Comparison of ENCODE assay signal across 18 cellular contexts in the genomic region with DNA sequence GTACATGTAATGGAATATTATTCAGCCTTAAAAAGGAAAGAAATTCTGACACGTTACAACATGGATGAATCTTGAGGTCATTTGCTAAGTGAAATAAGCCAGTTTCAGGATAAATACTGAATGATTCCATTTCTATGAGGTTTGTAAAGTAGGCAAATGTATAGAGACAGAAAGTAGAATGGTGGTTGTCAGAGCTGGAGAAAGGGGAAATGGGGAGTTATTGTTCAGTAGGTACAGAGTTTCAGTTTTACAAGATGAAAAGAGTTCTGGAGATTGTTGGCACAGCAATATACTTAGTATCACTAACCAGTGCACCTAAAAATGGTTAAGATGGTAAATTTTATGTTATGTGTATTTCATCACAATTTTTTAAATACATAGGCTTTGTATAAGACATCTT.
A peak's percentile ranks its signal among the peaks of the same experiment; 100 is the strongest.
DNase-seq lines count a peak whose midpoint lies in the region; ATAC-seq, FAIRE-seq and TF ChIP-seq lines count a peak whose summit lies in the region.
"Had no signal": no experiment of that assay in that cellular context is flagged by ENCODE, and none has a peak within 500 bp of the region (broad histone marks: within the 10 kb centered on the region; RNA-seq: fewer than 3 reads in every experiment).

No MANE protein-coding gene starts in this region.

- FAIRE-seq in D721Med (lab: Jason Lieb, UNC) = no peak

- intact Hi-C loops in colonic mucosa (cut with DNase I) = no loop called here

- ATAC-seq in GM19023 (IDR thresholded peaks at IDR 0.05; ENCODE audit: unreplicated experiment) (peak; percentile 60), HG02610 (IDR thresholded peaks at IDR 0.05; ENCODE audit: unreplicated experiment) (peak; percentile 82), HG03460 (IDR thresholded peaks at IDR 0.05; ENCODE audit: unreplicated experiment) (peak; percentile 76)
- ATAC-seq: left cardiac atrium; natural killer cell treated with Interleukin-12 subunit alpha and Interleukin-12 subunit beta and Interleukin-15 and Interleukin-18, amount 100 ng/mL, for 72 hours had no signal

- H3K36me3 ChIP-seq in colonic mucosa = no peaks in the 10 kb centered on the region

- peak; percentile 34 for DNase-seq in GM12864 (ENCODE audit: low read depth)
- DNase-seq in D721Med (ENCODE audit: insufficient read length, low spot score) = no peak
- DNase-seq in colonic mucosa = no peak
- no peak for DNase-seq in NCI-H526 (lab: John Stamatoyannopoulos, UW)
- no peak for DNase-seq in NCI-H510A treated with DMSO at 0.1 percent for 48 hours (lab: John Stamatoyannopoulos, UW)
- DNase-seq: activated CD8-positive, alpha-beta memory T cell treated with anti-CD3 and anti-CD28 coated beads for 24 hours; activated naive CD4-positive, alpha-beta T cell treated with anti-CD3 and anti-CD28 coated beads, Interleukin-2, amount 50 U/mL, for 16 hours; cerebellar nuclear complex; left cardiac atrium; NCI-H1694 treated with DMSO at 0.1 percent for 48 hours; NCI-H69; stimulated activated CD4-positive, alpha-beta T cell treated with anti-CD3 and anti-CD28 coated beads, Interleukin-4, amount 100 ng/mL, for 24 hours; stimulated activated naive CD4-positive, alpha-beta T cell treated with Interleukin-2 at 50 U/mL for 16 hours; T1000 had no signal

- TF ChIP-seq CTCF in GM12864 (IDR thresholded peaks at IDR 0.05; ENCODE audit: low read depth, low read length, missing control alignments) (no peak), D721Med (IDR thresholded peaks at IDR 0.05; ENCODE audit: insufficient read depth, missing control alignments) (no peak), colonic mucosa (IDR thresholded peaks at IDR 0.05) (no peak)

- no peaks in the 10 kb centered on the region for H3K4me1 ChIP-seq in colonic mucosa

- H3K4me3 ChIP-seq in GM12864 (ENCODE audit: low read depth, low read length) (no peak overlapping the region), colonic mucosa (no peak overlapping the region)

- no peak overlapping the region for H3K9ac ChIP-seq in colonic mucosa (ENCODE audit: low read depth in 2 of 2, low read length in 2 of 2)

- H3K9me3 ChIP-seq in colonic mucosa = no peaks in the 10 kb centered on the region

- no peak overlapping the region for H3K27ac ChIP-seq in colonic mucosa

- H3K27me3 ChIP-seq in colonic mucosa = no peaks in the 10 kb centered on the region
